In genomic region chr17:3973498-3974137, GRCh38 we compare ENCODE assay signal across 2 cellular contexts.
TF ChIP-seq lines count a peak whose summit lies in the region.

No MANE protein-coding gene starts in this region.

TF ChIP-seq in SK-N-SH, 30 proteins besides CTCF, POLR2A, EP300 and RAD21 (continued from another document):
- TF ChIP-seq TCF12 (IDR thresholded peaks at IDR 0.05) (no peak), ELF1 (IDR thresholded peaks at IDR 0.05) (no peak), TEAD4 (IDR thresholded peaks at IDR 0.05; ENCODE audit: borderline replicate concordance, insufficient read depth) (no peak), RFX5 (IDR thresholded peaks at IDR 0.05; ENCODE audit: low read length) (no peak), GABPA (IDR thresholded peaks at IDR 0.05; ENCODE audit: low read depth) (no peak), MAX (IDR thresholded peaks at IDR 0.05; ENCODE audit: low read depth) (no peak), EZH2phosphoT487 (IDR thresholded peaks at IDR 0.05; ENCODE audit: borderline replicate concordance, low read depth) (no peak), POLR2AphosphoS5 (IDR thresholded peaks at IDR 0.05; ENCODE audit: low read depth, low read length) (no peak), USF2 (IDR thresholded peaks at IDR 0.05; ENCODE audit: borderline replicate concordance, low read depth, low read length) (no peak), GATA2 (CRISPR knock-in tag; IDR thresholded peaks at IDR 0.05) (no peak), MEF2A (IDR thresholded peaks at IDR 0.05; ENCODE audit: borderline replicate concordance, low read depth) (no peak), RCOR1 (IDR thresholded peaks at IDR 0.05; ENCODE audit: low read length) (no peak), TAF1 (IDR thresholded peaks at IDR 0.05; ENCODE audit: borderline replicate concordance, low read depth, low read length) (no peak)

TF ChIP-seq in SK-N-SH treated with all-trans-retinoic acid at 6 μM for 48 hours, 23 proteins besides CTCF, POLR2A, EP300 and RAD21 (continued from another document):
- TF ChIP-seq TSHZ2 (CRISPR knock-in tag; IDR thresholded peaks at IDR 0.05), result no peak
- TF ChIP-seq SNAI2 (CRISPR knock-in tag; IDR thresholded peaks at IDR 0.05), result no peak
- TF ChIP-seq ESRRG (CRISPR knock-in tag; IDR thresholded peaks at IDR 0.05), result no peak
- TF ChIP-seq ISL1 (CRISPR knock-in tag; IDR thresholded peaks at IDR 0.05), result no peak
- no peak for TF ChIP-seq PATZ1 (CRISPR knock-in tag; IDR thresholded peaks at IDR 0.05; ENCODE audit: borderline replicate concordance)
- TF ChIP-seq TOX (CRISPR knock-in tag; IDR thresholded peaks at IDR 0.05; ENCODE audit: borderline replicate concordance), result no peak
- TF ChIP-seq POU6F1 (CRISPR knock-in tag; IDR thresholded peaks at IDR 0.05; ENCODE audit: borderline replicate concordance, low read depth), result no peak
- TF ChIP-seq TCF4 (CRISPR knock-in tag; IDR thresholded peaks at IDR 0.05; ENCODE audit: borderline replicate concordance), result no peak
- no peak for TF ChIP-seq CSDC2 (CRISPR knock-in tag; IDR thresholded peaks at IDR 0.05)
- TF ChIP-seq GLIS3 (CRISPR knock-in tag; IDR thresholded peaks at IDR 0.05), result no peak
- TF ChIP-seq ZFP30 (CRISPR knock-in tag; IDR thresholded peaks at IDR 0.05), result no peak
- no peak for TF ChIP-seq ZNF565 (CRISPR knock-in tag; conservative IDR thresholded peaks at IDR 0.05; ENCODE audit: low read depth)
- TF ChIP-seq ZNF8 (CRISPR knock-in tag; IDR thresholded peaks at IDR 0.05), result no peak
- no peak for TF ChIP-seq RARB (CRISPR knock-in tag; IDR thresholded peaks at IDR 0.05)
- no peak for TF ChIP-seq BACH2 (CRISPR knock-in tag; IDR thresholded peaks at IDR 0.05; ENCODE audit: borderline replicate concordance)
- no peak for TF ChIP-seq ZFP3 (CRISPR knock-in tag; IDR thresholded peaks at IDR 0.05)
- TF ChIP-seq PPARA (CRISPR knock-in tag; IDR thresholded peaks at IDR 0.05; ENCODE audit: borderline replicate concordance), result no peak
TF ChIP-seq in SK-N-SH treated with all-trans-retinoic acid at 6 μM for 48 hours: peak in this region for 0.
